In genomic region chr11:65592840-65593517, GRCh38 we compare ENCODE assay signal across 1 cellular context.
TF ChIP-seq lines count a peak whose summit lies in the region.

No MANE protein-coding gene starts in this region.

TF ChIP-seq in GM23338, 12 proteins besides CTCF, POLR2A, EP300 and RAD21 (continued from another document):
- TF ChIP-seq, protein P1, sequence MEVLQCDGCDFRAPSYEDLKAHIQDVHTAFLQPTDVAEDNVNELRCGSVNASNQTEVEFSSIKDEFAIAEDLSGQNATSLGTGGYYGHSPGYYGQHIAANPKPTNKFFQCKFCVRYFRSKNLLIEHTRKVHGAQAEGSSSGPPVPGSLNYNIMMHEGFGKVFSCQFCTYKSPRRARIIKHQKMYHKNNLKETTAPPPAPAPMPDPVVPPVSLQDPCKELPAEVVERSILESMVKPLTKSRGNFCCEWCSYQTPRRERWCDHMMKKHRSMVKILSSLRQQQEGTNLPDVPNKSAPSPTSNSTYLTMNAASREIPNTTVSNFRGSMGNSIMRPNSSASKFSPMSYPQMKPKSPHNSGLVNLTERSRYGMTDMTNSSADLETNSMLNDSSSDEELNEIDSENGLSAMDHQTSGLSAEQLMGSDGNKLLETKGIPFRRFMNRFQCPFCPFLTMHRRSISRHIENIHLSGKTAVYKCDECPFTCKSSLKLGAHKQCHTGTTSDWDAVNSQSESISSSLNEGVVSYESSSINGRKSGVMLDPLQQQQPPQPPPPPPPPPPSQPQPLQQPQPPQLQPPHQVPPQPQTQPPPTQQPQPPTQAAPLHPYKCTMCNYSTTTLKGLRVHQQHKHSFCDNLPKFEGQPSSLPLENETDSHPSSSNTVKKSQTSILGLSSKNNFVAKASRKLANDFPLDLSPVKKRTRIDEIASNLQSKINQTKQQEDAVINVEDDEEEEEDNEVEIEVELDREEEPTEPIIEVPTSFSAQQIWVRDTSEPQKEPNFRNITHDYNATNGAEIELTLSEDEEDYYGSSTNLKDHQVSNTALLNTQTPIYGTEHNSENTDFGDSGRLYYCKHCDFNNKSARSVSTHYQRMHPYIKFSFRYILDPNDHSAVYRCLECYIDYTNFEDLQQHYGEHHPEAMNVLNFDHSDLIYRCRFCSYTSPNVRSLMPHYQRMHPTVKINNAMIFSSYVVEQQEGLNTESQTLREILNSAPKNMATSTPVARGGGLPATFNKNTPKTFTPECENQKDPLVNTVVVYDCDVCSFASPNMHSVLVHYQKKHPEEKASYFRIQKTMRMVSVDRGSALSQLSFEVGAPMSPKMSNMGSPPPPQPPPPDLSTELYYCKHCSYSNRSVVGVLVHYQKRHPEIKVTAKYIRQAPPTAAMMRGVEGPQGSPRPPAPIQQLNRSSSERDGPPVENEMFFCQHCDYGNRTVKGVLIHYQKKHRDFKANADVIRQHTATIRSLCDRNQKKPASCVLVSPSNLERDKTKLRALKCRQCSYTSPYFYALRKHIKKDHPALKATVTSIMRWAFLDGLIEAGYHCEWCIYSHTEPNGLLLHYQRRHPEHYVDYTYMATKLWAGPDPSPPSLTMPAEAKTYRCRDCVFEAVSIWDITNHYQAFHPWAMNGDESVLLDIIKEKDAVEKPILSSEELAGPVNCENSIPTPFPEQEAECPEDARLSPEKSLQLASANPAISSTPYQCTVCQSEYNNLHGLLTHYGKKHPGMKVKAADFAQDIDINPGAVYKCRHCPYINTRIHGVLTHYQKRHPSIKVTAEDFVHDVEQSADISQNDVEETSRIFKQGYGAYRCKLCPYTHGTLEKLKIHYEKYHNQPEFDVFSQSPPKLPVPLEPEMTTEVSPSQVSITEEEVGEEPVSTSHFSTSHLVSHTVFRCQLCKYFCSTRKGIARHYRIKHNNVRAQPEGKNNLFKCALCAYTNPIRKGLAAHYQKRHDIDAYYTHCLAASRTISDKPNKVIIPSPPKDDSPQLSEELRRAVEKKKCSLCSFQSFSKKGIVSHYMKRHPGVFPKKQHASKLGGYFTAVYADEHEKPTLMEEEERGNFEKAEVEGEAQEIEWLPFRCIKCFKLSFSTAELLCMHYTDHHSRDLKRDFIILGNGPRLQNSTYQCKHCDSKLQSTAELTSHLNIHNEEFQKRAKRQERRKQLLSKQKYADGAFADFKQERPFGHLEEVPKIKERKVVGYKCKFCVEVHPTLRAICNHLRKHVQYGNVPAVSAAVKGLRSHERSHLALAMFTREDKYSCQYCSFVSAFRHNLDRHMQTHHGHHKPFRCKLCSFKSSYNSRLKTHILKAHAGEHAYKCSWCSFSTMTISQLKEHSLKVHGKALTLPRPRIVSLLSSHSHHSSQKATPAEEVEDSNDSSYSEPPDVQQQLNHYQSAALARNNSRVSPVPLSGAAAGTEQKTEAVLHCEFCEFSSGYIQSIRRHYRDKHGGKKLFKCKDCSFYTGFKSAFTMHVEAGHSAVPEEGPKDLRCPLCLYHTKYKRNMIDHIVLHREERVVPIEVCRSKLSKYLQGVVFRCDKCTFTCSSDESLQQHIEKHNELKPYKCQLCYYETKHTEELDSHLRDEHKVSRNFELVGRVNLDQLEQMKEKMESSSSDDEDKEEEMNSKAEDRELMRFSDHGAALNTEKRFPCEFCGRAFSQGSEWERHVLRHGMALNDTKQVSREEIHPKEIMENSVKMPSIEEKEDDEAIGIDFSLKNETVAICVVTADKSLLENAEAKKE (CRISPR knock-in tag; IDR thresholded peaks at IDR 0.05): no peak
- TF ChIP-seq EZH2phosphoT487 (IDR thresholded peaks at IDR 0.05; ENCODE audit: unreplicated experiment) (no peak), ZNF331 (CRISPR knock-in tag; IDR thresholded peaks at IDR 0.05; ENCODE audit: low read depth) (no peak)
- TF ChIP-seq, protein P2, sequence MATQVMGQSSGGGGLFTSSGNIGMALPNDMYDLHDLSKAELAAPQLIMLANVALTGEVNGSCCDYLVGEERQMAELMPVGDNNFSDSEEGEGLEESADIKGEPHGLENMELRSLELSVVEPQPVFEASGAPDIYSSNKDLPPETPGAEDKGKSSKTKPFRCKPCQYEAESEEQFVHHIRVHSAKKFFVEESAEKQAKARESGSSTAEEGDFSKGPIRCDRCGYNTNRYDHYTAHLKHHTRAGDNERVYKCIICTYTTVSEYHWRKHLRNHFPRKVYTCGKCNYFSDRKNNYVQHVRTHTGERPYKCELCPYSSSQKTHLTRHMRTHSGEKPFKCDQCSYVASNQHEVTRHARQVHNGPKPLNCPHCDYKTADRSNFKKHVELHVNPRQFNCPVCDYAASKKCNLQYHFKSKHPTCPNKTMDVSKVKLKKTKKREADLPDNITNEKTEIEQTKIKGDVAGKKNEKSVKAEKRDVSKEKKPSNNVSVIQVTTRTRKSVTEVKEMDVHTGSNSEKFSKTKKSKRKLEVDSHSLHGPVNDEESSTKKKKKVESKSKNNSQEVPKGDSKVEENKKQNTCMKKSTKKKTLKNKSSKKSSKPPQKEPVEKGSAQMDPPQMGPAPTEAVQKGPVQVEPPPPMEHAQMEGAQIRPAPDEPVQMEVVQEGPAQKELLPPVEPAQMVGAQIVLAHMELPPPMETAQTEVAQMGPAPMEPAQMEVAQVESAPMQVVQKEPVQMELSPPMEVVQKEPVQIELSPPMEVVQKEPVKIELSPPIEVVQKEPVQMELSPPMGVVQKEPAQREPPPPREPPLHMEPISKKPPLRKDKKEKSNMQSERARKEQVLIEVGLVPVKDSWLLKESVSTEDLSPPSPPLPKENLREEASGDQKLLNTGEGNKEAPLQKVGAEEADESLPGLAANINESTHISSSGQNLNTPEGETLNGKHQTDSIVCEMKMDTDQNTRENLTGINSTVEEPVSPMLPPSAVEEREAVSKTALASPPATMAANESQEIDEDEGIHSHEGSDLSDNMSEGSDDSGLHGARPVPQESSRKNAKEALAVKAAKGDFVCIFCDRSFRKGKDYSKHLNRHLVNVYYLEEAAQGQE (IDR thresholded peaks at IDR 0.05; ENCODE audit: unreplicated experiment): no peak
